8 cellular contexts compared by ENCODE assay signal in genomic region chr17:8248751-8249607, GRCh38.
DNase-seq lines count a peak whose midpoint lies in the region; TF ChIP-seq lines count a peak whose summit lies in the region.

PFAS (plus strand) TSS chr17:8249289; CDS start chr17:8253938, 4,649 bp downstream.

- peak within 1 kb of the TSS; percentile 95 for H3K9ac ChIP-seq in OCI-LY3 (ENCODE audit: low read length)

- H3K4me2 ChIP-seq in OCI-LY3 (ENCODE audit: low read length): peak within 1 kb of the TSS; percentile 99

- TF ChIP-seq CTCF in GM20000 (IDR thresholded peaks at IDR 0.05; ENCODE audit: extremely low read depth, missing control alignments) (no peak), OCI-LY3 (IDR thresholded peaks at IDR 0.05; ENCODE audit: low read depth, low read length) (no peak)

- H4K20me1 ChIP-seq in OCI-LY3 (ENCODE audit: insufficient read depth, low read length): no peaks in the 10 kb centered on the region

- H2AFZ ChIP-seq in OCI-LY3 (ENCODE audit: low read depth, low read length): no peak within 1 kb of the TSS

- peaks cover 10% of the 10 kb centered on the region for H3K36me3 ChIP-seq in OCI-LY3 (replicated peaks; ENCODE audit: low read depth, low read length)

- peak within 1 kb of the TSS; percentile 100 for H3K4me3 ChIP-seq in OCI-LY3 (ENCODE audit: low read length)

- peaks cover 66% of the 10 kb centered on the region for H3K79me2 ChIP-seq in OCI-LY3 (ENCODE audit: low read length)

- DNase-seq in CMK (ENCODE audit: low read depth) (peak; percentile 92), GM20000 (ENCODE audit: low spot score) (peak; percentile 93), HuH-7 (ENCODE audit: low spot score) (peak; percentile 80), activated T-cell treated with anti-CD3 and anti-CD28 coated beads for 1 hour (ENCODE audit: low read depth) (peak; percentile 96), epidermal melanocyte (ENCODE audit: insufficient read length, low spot score) (peak; percentile 96), middle frontal gyrus (ENCODE audit: extremely low spot score, low spot score) (peak; percentile 95)
- peak; percentile 97 for DNase-seq in stimulated activated CD8-positive, alpha-beta memory T cell treated with anti-CD3 and anti-CD28 coated beads, Interleukin-15, amount 100 ng/mL, for 48 hours (ENCODE audit: low read depth in 2 of 2)

- peak within 1 kb of the TSS; percentile 100 for H3K27ac ChIP-seq in OCI-LY3 (ENCODE audit: low read length)

- no peaks in the 10 kb centered on the region for H3K27me3 ChIP-seq in OCI-LY3 (ENCODE audit: low read depth, low read length)

- peaks cover 8% of the 10 kb centered on the region for H3K4me1 ChIP-seq in OCI-LY3 (ENCODE audit: low read length)

- H3K9me3 ChIP-seq in OCI-LY3 (ENCODE audit: insufficient read depth, low read length): no peaks in the 10 kb centered on the region

Comparison
In these comparisons a context has a peak if more than half of its experiments do, and no peak if none do; other contexts are left out.
1. Peak in every context shown above with its lines: DNase-seq, H3K4me3 ChIP-seq and H3K27ac ChIP-seq.